ENCODE assay signal across 2 cellular contexts in the genomic region with DNA sequence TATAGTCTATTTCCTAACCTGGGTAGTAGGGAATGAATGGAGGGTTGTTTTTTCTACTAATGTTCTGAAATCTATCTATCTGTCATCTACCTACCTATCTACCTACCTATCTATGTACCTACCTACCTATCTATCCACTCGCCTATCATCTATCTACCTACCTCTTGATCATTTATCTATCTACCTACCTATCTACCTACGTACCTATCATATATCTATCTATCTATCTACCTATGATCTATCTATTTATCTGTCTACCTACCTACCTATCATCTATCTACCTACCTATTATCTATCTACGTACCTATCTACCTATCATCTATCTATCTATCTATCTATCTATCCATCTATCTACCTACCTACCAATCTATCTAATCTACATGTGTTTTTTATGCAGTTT.
TF ChIP-seq lines count a peak whose summit lies in the region.

No MANE protein-coding gene starts in this region.

TF ChIP-seq in HEK293, 187 proteins besides CTCF, POLR2A, EP300 and RAD21 (continued from another document):
- TF ChIP-seq ZNF544 (tag by site-specific recombination; IDR thresholded peaks at IDR 0.05): peak; percentile 32; the same call in 1 of the 2 replicates
- TF ChIP-seq ZBTB17 (tag by site-specific recombination; IDR thresholded peaks at IDR 0.05): peak; percentile 62

TF ChIP-seq in K562, 482 proteins besides CTCF, POLR2A, EP300 and RAD21 (continued from another document):
- TF ChIP-seq ZEB2 (IDR thresholded peaks at IDR 0.05) (0 out of 2 replicates have a peak, but pooled peaks have one; percentile 24), EGR1 (conservative IDR thresholded peaks at IDR 0.05) (no peak)
TF ChIP-seq in K562: peak in this region for 2.
